Comparison of ENCODE assay signal across 8 cellular contexts in the genomic region with DNA sequence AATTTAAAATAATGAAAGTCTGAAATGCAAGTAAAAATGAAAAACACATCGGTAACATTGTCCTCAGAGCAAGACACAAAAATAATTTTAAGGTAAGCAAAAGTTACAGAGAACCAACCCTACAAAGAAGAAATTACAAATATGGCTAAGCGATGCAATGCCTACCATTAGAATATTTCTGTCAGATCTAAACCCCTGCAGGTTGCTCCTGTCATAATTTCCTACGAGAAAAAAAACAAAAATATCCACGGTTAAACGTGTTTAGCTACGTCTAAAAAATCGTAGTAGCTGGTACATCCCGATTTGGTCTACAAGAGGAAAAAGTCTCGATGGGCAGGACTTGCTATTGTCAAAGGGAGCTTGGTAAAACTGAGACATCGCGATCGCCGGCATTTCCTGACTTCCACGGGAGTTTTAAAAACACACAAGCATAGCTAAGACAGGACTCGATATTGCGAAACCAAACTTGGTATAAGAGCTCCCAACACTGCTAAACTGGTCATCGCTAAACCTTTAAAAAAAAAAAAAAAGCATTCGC. TPM values are rescaled to one million over a fixed set of nuclear protein-coding genes. Genes with fewer than 3 reads are reported as not detected.
DNase-seq lines count a peak whose midpoint lies in the region; ATAC-seq and TF ChIP-seq lines count a peak whose summit lies in the region.

No MANE protein-coding gene starts in this region.

- no peak for ATAC-seq in activated naive CD4-positive, alpha-beta T cell treated with anti-CD3 and anti-CD28 coated beads, Interleukin-2, amount 50 U/mL, for 72 hours
- ATAC-seq in heart left ventricle (peak in 2 of 4 donors; percentile 0 to 7), HG02938 (IDR thresholded peaks at IDR 0.05; ENCODE audit: unreplicated experiment) (no peak), GM18858 (IDR thresholded peaks at IDR 0.05; ENCODE audit: unreplicated experiment) (no peak)

- H3K4me1 ChIP-seq in heart left ventricle = peaks cover 0 to 41% (median 7%) of the 10 kb centered on the region in 12 donors

- H3K36me3 Mint-ChIP-seq in activated naive CD4-positive, alpha-beta T cell treated with anti-CD3 and anti-CD28 coated beads, Interleukin-2, amount 50 U/mL, for 72 hours = peaks cover 0 to 29% of the 10 kb centered on the region in 2 donors

- no peak for TF ChIP-seq POLR2A in heart left ventricle (IDR thresholded peaks at IDR 0.05)

- H3K27ac Mint-ChIP-seq in activated naive CD4-positive, alpha-beta T cell treated with anti-CD3 and anti-CD28 coated beads, Interleukin-2, amount 50 U/mL, for 72 hours = peak overlapping the region; percentile 98 to 99

- 3 to 4% (median 3%) methylated on average over 18 of the region's 18 CpGs for WGBS in heart left ventricle, 4 donors

- H3K4me3 ChIP-seq in heart left ventricle (peak overlapping the region; percentile 28 to 77 (median 66)), skeletal muscle cell (ENCODE audit: low read depth, low read length) (peak overlapping the region; percentile 62)

- intact Hi-C loops in heart left ventricle (cut with DNase I) = loop anchor here in 9 of 10 donors (1.0 to 10.0 kb wide), 13 partner anchors 22 to 134 kb away; no protein-coding TSS in a partner anchor

- H3K27ac ChIP-seq in heart left ventricle = peak overlapping the region; percentile 89 to 99 (median 95)

- TF ChIP-seq CTCF in heart left ventricle (IDR thresholded peaks at IDR 0.05) = no peak

- H3K27me3 ChIP-seq in heart left ventricle = peaks cover 0 to 73% (median 14%) of the 10 kb centered on the region in 9 donors

- no peaks in the 10 kb centered on the region for H3K9me3 Mint-ChIP-seq in activated naive CD4-positive, alpha-beta T cell treated with anti-CD3 and anti-CD28 coated beads, Interleukin-2, amount 50 U/mL, for 72 hours

- no peaks in the 10 kb centered on the region for H3K9me3 ChIP-seq in heart left ventricle

- H3K36me3 ChIP-seq in heart left ventricle = no peaks in the 10 kb centered on the region

- DNase-seq in GDM1 (lab: John Stamatoyannopoulos, UW) (peak; percentile 31), NCI-H2227 (lab: John Stamatoyannopoulos, UW; ENCODE audit: unreplicated experiment) (peak; percentile 66), heart left ventricle (peak in 3 of 5 donors; percentile 44 to 49 (median 47)), skeletal muscle cell (ENCODE audit: low read depth) (no peak), NCI-H1048 (lab: John Stamatoyannopoulos, UW) (no peak)
- DNase-seq in activated naive CD4-positive, alpha-beta T cell treated with anti-CD3 and anti-CD28 coated beads, Interleukin-2, amount 50 U/mL, for 72 hours (ENCODE audit: low spot score in 2 of 2) = no peak

RNA-seq across cellular contexts. Expression of gene ANXA2R, which starts 1.1 kb away (rescaled TPM):
- 1 to 10 TPM; 5.3 to 8.4 TPM for total RNA-seq in activated naive CD4-positive, alpha-beta T cell treated with anti-CD3 and anti-CD28 coated beads, Interleukin-2, amount 50 U/mL, for 72 hours
- 1 to 10 TPM in 7 of 9 donors, under 1 TPM in 2; 0.49 to 2.4 (median 1.4) TPM for total RNA-seq in heart left ventricle
- polyA plus RNA-seq in heart left ventricle = 1 to 10 TPM; 1.1 to 2.0 TPM

Comparison
In these comparisons a context has a peak if more than half of its experiments do, and no peak if none do; other contexts are left out.
1. DNase-seq: peak in GDM1 (single experiment), NCI-H2227 (single experiment) and heart left ventricle (3 of 5); none in activated naive CD4-positive, alpha-beta T cell treated with anti-CD3 and anti-CD28 coated beads, Interleukin-2, amount 50 U/mL, for 72 hours (0 of 2), skeletal muscle cell (single experiment) and NCI-H1048 (single experiment).